Comparison of ENCODE assay signal across 17 cellular contexts in genomic region chr3:188025555-188025954, GRCh38.
DNase-seq lines count a peak whose midpoint lies in the region; FAIRE-seq and TF ChIP-seq lines count a peak whose summit lies in the region.
"Had no signal": no experiment of that assay in that cellular context is flagged by ENCODE, and none has a peak within 500 bp of the region (broad histone marks: within the 10 kb centered on the region; RNA-seq: fewer than 3 reads in every experiment).

No MANE protein-coding gene starts in this region.

- DNase-seq in H54 (ENCODE audit: insufficient read length, low spot score) (no peak), colonic mucosa (peak; percentile 41), transverse colon (peak; percentile 52), NCI-H345 (lab: John Stamatoyannopoulos, UW) (no peak), MM.1S (no peak), A172 (ENCODE audit: low spot score) (no peak)
- DNase-seq: CD4-positive, alpha-beta memory T cell; DMS79 treated with DMSO at 0.1 percent for 48 hours; GF-D8; IMR-90 had no signal

- H3K27ac ChIP-seq in colonic mucosa (no peak overlapping the region), transverse colon (no peak overlapping the region), MM.1S (ENCODE audit: low read length) (no peak overlapping the region)
- H3K27ac ChIP-seq: A549, BLaER1 had no signal

- H3K79me2 ChIP-seq in MM.1S (ENCODE audit: low read length), result no peaks in the 10 kb centered on the region

- H4K20me1 ChIP-seq in MM.1S (ENCODE audit: insufficient read depth, low read length), result no peaks in the 10 kb centered on the region
- H4K20me1 ChIP-seq: BLaER1 had no signal

- in situ Hi-C loops in transverse colon (cut with MboI; ENCODE audit: low pct_ligation_motif_present in 1 of 4, low pct_unique_long_range_greater_than_20kb in 1 of 4, low sequenced_read_pairs in 3 of 4), result loop anchor here in 2 of 4 donors (25.0 kb wide), 2 partner anchors 263 to 937 kb away; no protein-coding TSS in a partner anchor

- TF ChIP-seq EP300 in transverse colon (IDR thresholded peaks at IDR 0.05; ENCODE audit: low read depth), result no peak

- no peaks in the 10 kb centered on the region for H3K9me2 ChIP-seq in MM.1S (replicated peaks; ENCODE audit: insufficient read depth, low read length)

- H3K9me3 ChIP-seq in colonic mucosa, result no peaks in the 10 kb centered on the region
- no peaks in the 10 kb centered on the region for H3K9me3 ChIP-seq in transverse colon
- no peaks in the 10 kb centered on the region for H3K9me3 ChIP-seq in MM.1S (replicated peaks; ENCODE audit: insufficient read depth, low read length)
- H3K9me3 ChIP-seq: A549, HAP-1 had no signal

- H2AFZ ChIP-seq in MM.1S (ENCODE audit: low read length), result no peak overlapping the region

- no peak overlapping the region for H3K4me3 ChIP-seq in colonic mucosa
- no peak overlapping the region for H3K4me3 ChIP-seq in transverse colon
- no peak overlapping the region for H3K4me3 ChIP-seq in MM.1S (ENCODE audit: low read length)
- H3K4me3 ChIP-seq: A549, BLaER1, HAP-1, K562 had no signal

- no peak overlapping the region for H3K9ac ChIP-seq in colonic mucosa (ENCODE audit: low read depth in 2 of 2, low read length in 2 of 2)
- no peak overlapping the region for H3K9ac ChIP-seq in MM.1S (ENCODE audit: low read length)
- H3K9ac ChIP-seq: BLaER1 had no signal

- no peak overlapping the region for H3K4me2 ChIP-seq in MM.1S (ENCODE audit: low read depth, low read length)
- H3K4me2 ChIP-seq: A549, BLaER1 had no signal

- intact Hi-C loops in colonic mucosa (cut with DNase I) (no loop called here), transverse colon (cut with DNase I; ENCODE audit: low total_unique reads) (no loop called here)

- H3K27me3 ChIP-seq in colonic mucosa (no peaks in the 10 kb centered on the region), transverse colon (no peaks in the 10 kb centered on the region), MM.1S (replicated peaks; ENCODE audit: insufficient read depth, low read length) (no peaks in the 10 kb centered on the region)
- H3K27me3 ChIP-seq: BLaER1 had no signal

- no peaks in the 10 kb centered on the region for H3K4me1 Mint-ChIP-seq in nephron
- H3K4me1 Mint-ChIP-seq: CD4-positive, alpha-beta memory T cell had no signal

- H3K27me3 Mint-ChIP-seq in nephron (ENCODE audit: low read depth), result no peaks in the 10 kb centered on the region
- H3K27me3 Mint-ChIP-seq: CD4-positive, alpha-beta memory T cell had no signal

- no peaks in the 10 kb centered on the region for H3K9me3 Mint-ChIP-seq in nephron
- H3K9me3 Mint-ChIP-seq: CD4-positive, alpha-beta memory T cell had no signal

- no peaks in the 10 kb centered on the region for H3F3A ChIP-seq in MM.1S (ENCODE audit: insufficient read depth, low read length)

- H3K36me3 ChIP-seq in colonic mucosa (no peaks in the 10 kb centered on the region), transverse colon (no peaks in the 10 kb centered on the region), MM.1S (replicated peaks; ENCODE audit: insufficient read depth, low read length) (no peaks in the 10 kb centered on the region)
- H3K36me3 ChIP-seq: BLaER1, HAP-1 had no signal

- peak overlapping the region; percentile 71 to 89 (median 88) for H3K27ac Mint-ChIP-seq in nephron
- H3K27ac Mint-ChIP-seq: CD14-positive monocyte; CD4-positive, alpha-beta memory T cell had no signal

- H3K4me1 ChIP-seq in colonic mucosa, result no peaks in the 10 kb centered on the region
- peaks cover 0 to 3% (median 0%) of the 10 kb centered on the region in 4 donors for H3K4me1 ChIP-seq in transverse colon
- H3K4me1 ChIP-seq in MM.1S (ENCODE audit: low read length), result no peaks in the 10 kb centered on the region
- H3K4me1 ChIP-seq: A549, HAP-1 had no signal

- no peaks in the 10 kb centered on the region for H3K36me3 Mint-ChIP-seq in nephron (ENCODE audit: low read depth)
- H3K36me3 Mint-ChIP-seq: CD14-positive monocyte; CD4-positive, alpha-beta memory T cell had no signal

- FAIRE-seq in H54 (lab: Jason Lieb, UNC), result peak; percentile 27
- FAIRE-seq: A549, H1, K562 had no signal

- TF ChIP-seq POLR2A in H54 (IDR thresholded peaks at IDR 0.05; ENCODE audit: low read depth, low read length) (no peak), transverse colon (IDR thresholded peaks at IDR 0.05) (no peak)

- H3K4me3 Mint-ChIP-seq in nephron, result no peak overlapping the region
- H3K4me3 Mint-ChIP-seq: CD14-positive monocyte; CD4-positive, alpha-beta memory T cell had no signal

- TF ChIP-seq CTCF in colonic mucosa (IDR thresholded peaks at IDR 0.05) (no peak), nephron (IDR thresholded peaks at IDR 0.05; ENCODE audit: unreplicated experiment in 3 of 3) (no peak), transverse colon (IDR thresholded peaks at IDR 0.05) (no peak), MM.1S (IDR thresholded peaks at IDR 0.05; ENCODE audit: low read length) (no peak)

- WGBS in transverse colon (ENCODE audit: low coverage in 1 of 2), 2 donors, result 59% methylated on average over 5 to 6 of the region's 6 CpGs

Comparison
In these comparisons a context has a peak if more than half of its experiments do, and no peak if none do; other contexts are left out.
1. DNase-seq: peak in colonic mucosa (single experiment) and transverse colon (single experiment); none in H54 (single experiment), NCI-H345 (single experiment), MM.1S (single experiment) and A172 (single experiment).